1 cellular context compared by ENCODE assay signal in the genomic region with DNA sequence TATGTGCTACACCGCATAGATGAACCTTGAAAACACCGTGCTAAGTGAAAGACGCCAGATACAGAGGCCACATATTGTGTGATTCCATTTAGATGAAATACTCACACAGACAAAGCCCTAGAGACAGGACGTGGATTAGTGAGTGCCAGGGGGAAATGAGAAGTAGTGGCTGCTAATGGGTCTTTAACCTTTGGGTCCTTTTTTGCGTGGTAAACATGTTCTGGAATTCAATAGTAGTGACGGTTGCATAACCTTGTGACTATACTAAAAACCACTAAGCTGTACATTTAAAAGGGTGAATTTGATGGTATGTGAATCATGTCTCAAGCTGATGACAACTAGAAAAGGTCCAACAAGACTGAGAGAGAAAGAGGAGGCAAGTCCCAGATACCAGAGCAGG.
TF ChIP-seq lines count a peak whose summit lies in the region.

No MANE protein-coding gene starts in this region.

TF ChIP-seq in WTC11, 78 proteins besides CTCF, POLR2A, EP300 and RAD21 (continued from another document):
- TF ChIP-seq, protein P1, sequence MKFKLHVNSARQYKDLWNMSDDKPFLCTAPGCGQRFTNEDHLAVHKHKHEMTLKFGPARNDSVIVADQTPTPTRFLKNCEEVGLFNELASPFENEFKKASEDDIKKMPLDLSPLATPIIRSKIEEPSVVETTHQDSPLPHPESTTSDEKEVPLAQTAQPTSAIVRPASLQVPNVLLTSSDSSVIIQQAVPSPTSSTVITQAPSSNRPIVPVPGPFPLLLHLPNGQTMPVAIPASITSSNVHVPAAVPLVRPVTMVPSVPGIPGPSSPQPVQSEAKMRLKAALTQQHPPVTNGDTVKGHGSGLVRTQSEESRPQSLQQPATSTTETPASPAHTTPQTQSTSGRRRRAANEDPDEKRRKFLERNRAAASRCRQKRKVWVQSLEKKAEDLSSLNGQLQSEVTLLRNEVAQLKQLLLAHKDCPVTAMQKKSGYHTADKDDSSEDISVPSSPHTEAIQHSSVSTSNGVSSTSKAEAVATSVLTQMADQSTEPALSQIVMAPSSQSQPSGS (CRISPR knock-in tag; IDR thresholded peaks at IDR 0.05; ENCODE audit: borderline replicate concordance, low read depth), result no peak
- TF ChIP-seq ZNF121 (CRISPR knock-in tag; IDR thresholded peaks at IDR 0.05) (no peak), TEAD1 (CRISPR knock-in tag; IDR thresholded peaks at IDR 0.05) (no peak), ZNF317 (CRISPR knock-in tag; IDR thresholded peaks at IDR 0.05; ENCODE audit: borderline replicate concordance, low read depth) (no peak), SMAD4 (CRISPR knock-in tag; IDR thresholded peaks at IDR 0.05) (no peak), NR2C2 (CRISPR knock-in tag; IDR thresholded peaks at IDR 0.05) (no peak), ZBTB21 (CRISPR knock-in tag; IDR thresholded peaks at IDR 0.05; ENCODE audit: borderline replicate concordance) (no peak), NFYB (CRISPR knock-in tag; conservative IDR thresholded peaks at IDR 0.05; ENCODE audit: low read depth) (no peak), JUN (CRISPR knock-in tag; IDR thresholded peaks at IDR 0.05) (no peak), ZNF423 (CRISPR knock-in tag; IDR thresholded peaks at IDR 0.05) (no peak), MYBL2 (CRISPR knock-in tag; IDR thresholded peaks at IDR 0.05) (no peak)
